ENCODE assay signal across 28 cellular contexts in genomic region chr22:33925194-33925593, GRCh38.
"Had no signal": no experiment of that assay in that cellular context is flagged by ENCODE, and none has a peak within 500 bp of the region (broad histone marks: within the 10 kb centered on the region; RNA-seq: fewer than 3 reads in every experiment).

No MANE protein-coding gene starts in this region.

- H3K36me3 ChIP-seq: esophagus squamous epithelium, gastrocnemius medialis, heart right ventricle, left lung, lower lobe of right lung had no signal

- FAIRE-seq: endometrium, islet of Langerhans, keratinocyte had no signal

- H3K9me3 ChIP-seq: esophagus squamous epithelium, gastrocnemius medialis, heart right ventricle, left lung, lower lobe of right lung, mucosa of descending colon had no signal

- H3K36me3 Mint-ChIP-seq: mesothelial cell of epicardium, naive B cell had no signal

- H3K9me3 Mint-ChIP-seq: dendritic cell treated with granulocyte-macrophage colony-stimulating factor and Interleukin-4, amounts not matched to agents 40 ng/mL and 50 ng/mL, for 4 days; effector memory CD8-positive, alpha-beta T cell; endodermal cell; mesothelial cell of epicardium; naive B cell had no signal

- H3K4me3 Mint-ChIP-seq: dendritic cell treated with granulocyte-macrophage colony-stimulating factor and Interleukin-4, amounts not matched to agents 40 ng/mL and 50 ng/mL, for 4 days; effector memory CD8-positive, alpha-beta T cell; endodermal cell; mesothelial cell of epicardium; naive thymus-derived CD8-positive, alpha-beta T cell had no signal

- ATAC-seq: effector memory CD8-positive, alpha-beta T cell; esophagus mucosa; gastrocnemius medialis; heart right ventricle; left cardiac atrium; left lung; left ventricle myocardium superior; lower lobe of right lung; mucosa of descending colon; naive thymus-derived CD8-positive, alpha-beta T cell had no signal

- H3K4me3 ChIP-seq: esophagus squamous epithelium, gastrocnemius medialis, heart right ventricle, left lung, lower lobe of right lung, mucosa of descending colon had no signal

- DNase-seq: cortex of kidney; effector CD8-positive, alpha-beta T cell; effector memory CD8-positive, alpha-beta T cell; endodermal cell; erythroblast; esophagus squamous epithelium; foreskin fibroblast; foreskin melanocyte; gastrocnemius medialis; glutamatergic neuron; head of caudate nucleus; heart right ventricle; hippocampal formation; left cardiac atrium; left lung; left ventricle myocardium superior; lower lobe of right lung; mesenchymal stem cell; mucosa of descending colon; naive B cell; naive thymus-derived CD8-positive, alpha-beta T cell had no signal

- H3K27ac ChIP-seq: epithelial cell of prostate, esophagus squamous epithelium, gastrocnemius medialis, heart right ventricle, left lung, lower lobe of right lung had no signal

- H3K27ac Mint-ChIP-seq: dendritic cell treated with granulocyte-macrophage colony-stimulating factor and Interleukin-4, amounts not matched to agents 40 ng/mL and 50 ng/mL, for 4 days; effector memory CD8-positive, alpha-beta T cell; endodermal cell; mesothelial cell of epicardium; naive B cell; naive thymus-derived CD8-positive, alpha-beta T cell had no signal

- H3K27me3 ChIP-seq: gastrocnemius medialis had no signal
